Comparison of ENCODE assay signal across 38 cellular contexts in genomic region chr11:2783536-2784082, GRCh38.
DNase-seq lines count a peak whose midpoint lies in the region; ATAC-seq, FAIRE-seq and TF ChIP-seq lines count a peak whose summit lies in the region.
"Had no signal": no experiment of that assay in that cellular context is flagged by ENCODE, and none has a peak within 500 bp of the region (broad histone marks: within the 10 kb centered on the region; RNA-seq: fewer than 3 reads in every experiment).

No MANE protein-coding gene starts in this region.

- H3K79me2 ChIP-seq in KMS-11 (ENCODE audit: insufficient read depth, low read depth) (no peaks in the 10 kb centered on the region), K562 (ENCODE audit: control insufficient read depth, insufficient read depth, low read length) (no peaks in the 10 kb centered on the region)

- no peaks in the 10 kb centered on the region for H3K4me1 Mint-ChIP-seq in T-cell

- POLR2A ChIA-PET in K562 (lab: Yijun Ruan, JAX): interaction anchor here (0.6 kb wide), 1 partner anchor 27 kb away, joined by 3 read pairs; no protein-coding TSS in a partner anchor
- POLR2A ChIA-PET in T-cell (lab: Charles Lee): no interaction called here

- peaks cover 17% of the 10 kb centered on the region for H3K36me3 Mint-ChIP-seq in T-cell
- H3K36me3 Mint-ChIP-seq: activated naive CD8-positive, alpha-beta T cell had no signal

- H3K9me1 ChIP-seq in K562 (ENCODE audit: control insufficient read depth, insufficient read depth, low read length): no peaks in the 10 kb centered on the region

- H4K20me1 ChIP-seq in KMS-11 (ENCODE audit: insufficient read depth) (no peaks in the 10 kb centered on the region), K562 (replicated peaks; ENCODE audit: control insufficient read depth, insufficient read depth, low read length) (no peaks in the 10 kb centered on the region)

- ATAC-seq in K562 (no peak), T-cell (replicated peaks in 1 of 4) (no peak)
- ATAC-seq: effector memory CD8-positive, alpha-beta T cell; heart left ventricle; right cardiac atrium; stimulated activated naive CD8-positive, alpha-beta T cell treated with anti-CD3 and anti-CD28 coated beads, Interleukin-15, Interleukin-2, amounts not matched to agents 100 U/mL and 50 U/mL, for 24 hours had no signal

- H3K4me2 ChIP-seq in KMS-11: peak overlapping the region; percentile 39
- no peak overlapping the region for H3K4me2 ChIP-seq in K562 (ENCODE audit: insufficient read depth, low read length)

- H3K36me3 ChIP-seq in KMS-11 (ENCODE audit: insufficient read depth) (no peaks in the 10 kb centered on the region), K562 (ENCODE audit: control insufficient read depth, insufficient read depth, low read length) (no peaks in the 10 kb centered on the region)
- H3K36me3 ChIP-seq in effector memory CD4-positive, alpha-beta T cell (ENCODE audit: control insufficient read depth, insufficient read depth, low read length): peaks cover 4% of the 10 kb centered on the region
- H3K36me3 ChIP-seq: heart left ventricle, left ventricle myocardium inferior, MG63 had no signal

- no peak for TF ChIP-seq CTCF in KMS-11 (conservative IDR thresholded peaks at IDR 0.05; ENCODE audit: low read depth, low read length)
- no peak for TF ChIP-seq CTCF in K562 (IDR thresholded peaks at IDR 0.05 in 2 of 3, conservative IDR thresholded peaks at IDR 0.05 in 1 of 3; ENCODE audit: insufficient read depth in 2 of 3, low read depth in 1 of 3, low read length in 3 of 3)

- H3K27me3 ChIP-seq in KMS-11 (ENCODE audit: insufficient read depth, low read depth) (no peaks in the 10 kb centered on the region), K562 (ENCODE audit: control insufficient read depth in 2 of 2, insufficient read depth in 2 of 2, low read length in 2 of 2) (no peaks in the 10 kb centered on the region)
- no peaks in the 10 kb centered on the region for H3K27me3 ChIP-seq in effector memory CD4-positive, alpha-beta T cell (replicated peaks; ENCODE audit: control insufficient read depth, insufficient read depth, low read length, poor library complexity, severe bottlenecking)
- H3K27me3 ChIP-seq: heart left ventricle, testis had no signal

- H3K27ac ChIP-seq in KMS-11: no peak overlapping the region
- H3K27ac ChIP-seq in K562 (ENCODE audit: extremely low read depth, low read depth, low read length): no peak overlapping the region; the same call in 1 of the 3 replicates
- no peak overlapping the region for H3K27ac ChIP-seq in effector memory CD4-positive, alpha-beta T cell (ENCODE audit: insufficient read depth, low read length, poor library complexity, severe bottlenecking)
- H3K27ac ChIP-seq: heart left ventricle, left ventricle myocardium inferior, spleen, testis, VCaP had no signal

- H3K9me3 Mint-ChIP-seq in T-cell: no peaks in the 10 kb centered on the region
- H3K9me3 Mint-ChIP-seq: effector memory CD8-positive, alpha-beta T cell had no signal

- H3K4me1 ChIP-seq in KMS-11 (ENCODE audit: low read depth, poor library complexity, severe bottlenecking) (peaks cover 44% of the 10 kb centered on the region), K562 (replicated peaks in 1 of 2; ENCODE audit: control insufficient read depth in 2 of 2, insufficient read depth in 2 of 2, low read length in 2 of 2) (peaks cover 43 to 49% of the 10 kb centered on the region in 2 experiments)
- H3K4me1 ChIP-seq in effector memory CD4-positive, alpha-beta T cell (ENCODE audit: control insufficient read depth, insufficient read depth, low read length, poor library complexity, severe bottlenecking): no peaks in the 10 kb centered on the region

- no peak overlapping the region for H3K4me3 Mint-ChIP-seq in T-cell
- H3K4me3 Mint-ChIP-seq: activated naive CD8-positive, alpha-beta T cell; CD4-positive, CD25-positive, alpha-beta regulatory T cell; effector memory CD8-positive, alpha-beta T cell; IgD-negative memory B cell had no signal

- CTCF ChIA-PET in K562 (lab: Yijun Ruan, JAX; ENCODE audit: low intra/inter-chr PET ratio): interaction anchor here (0.6 kb wide), 1 partner anchor 98 kb away, joined by 3 read pairs; no protein-coding TSS in a partner anchor
- CTCF ChIA-PET in T-cell (lab: Charles Lee): no interaction called here

- no peak for TF ChIP-seq POLR2A in K562 (conservative IDR thresholded peaks at IDR 0.05)

- in situ Hi-C loops in K562 (cut with MboI): no loop called here

- H3K9ac ChIP-seq in KMS-11: no peak overlapping the region
- H3K9ac ChIP-seq in K562 (ENCODE audit: insufficient read depth in 1 of 2, low read depth in 2 of 2, low read length in 2 of 2): no peak overlapping the region

- H3K27me3 Mint-ChIP-seq in T-cell: no peaks in the 10 kb centered on the region
- H3K27me3 Mint-ChIP-seq: activated naive CD8-positive, alpha-beta T cell; CD4-positive, CD25-positive, alpha-beta regulatory T cell; IgD-negative memory B cell had no signal

- DNase-seq in NCI-H526 (lab: John Stamatoyannopoulos, UW): peak; percentile 62 to 66
- DNase-seq in K562 (ENCODE audit: extremely low read depth in 1 of 4, low spot score in 3 of 4): no peak
- DNase-seq in renal cortical epithelial cell (ENCODE audit: low read depth): peak; percentile 53
- DNase-seq in DMS114 treated with DMSO at 0.1 percent for 48 hours (lab: John Stamatoyannopoulos, UW; ENCODE audit: unreplicated experiment): no peak
- DNase-seq in activated naive CD4-positive, alpha-beta T cell (lab: John Stamatoyannopoulos, UW): no peak
- no peak for DNase-seq in T-cell
- no peak for DNase-seq in effector memory CD4-positive, alpha-beta T cell
- DNase-seq: activated CD4-positive, alpha-beta T cell treated with anti-CD3 and anti-CD28 coated beads for 48 hours; activated CD8-positive, alpha-beta memory T cell treated with anti-CD3 and anti-CD28 coated beads for 24 hours; activated effector memory CD4-positive, alpha-beta T cell treated with Interleukin-2 at 50 U/mL for 16 hours; activated T-cell treated with anti-CD3 and anti-CD28 coated beads for 4 hours; aorta; CD4-positive, CD25-positive, alpha-beta regulatory T cell; central memory CD4-positive, alpha-beta T cell; cortex of kidney; effector memory CD8-positive, alpha-beta T cell; EL; foreskin melanocyte; heart left ventricle; left ventricle myocardium inferior; MG63; NCI-H1417 treated with DMSO at 0.1 percent for 48 hours; NCI-H2081 treated with DMSO at 0.1 percent for 48 hours; NCI-H2227 treated with DMSO at 0.1 percent for 48 hours; NCI-H69; right cardiac atrium; SHP77 treated with DMSO at 0.1 percent for 48 hours; spleen; stimulated activated CD4-positive, alpha-beta T cell treated with anti-CD3 and anti-CD28 coated beads, Interleukin-2, amount 100 ng/mL, for 24 hours; stimulated activated naive CD8-positive, alpha-beta T cell treated with anti-CD3 and anti-CD28 coated beads, Interleukin-15, Interleukin-2, amounts not matched to agents 100 U/mL and 50 U/mL, for 24 hours; testis had no signal

- intact Hi-C loops in K562 (cut with micrococcal nuclease): no loop called here

- no TSS peak for BruUV-seq in K562 (replicated peaks; lab: Mats Ljungman, UMichigan)

- TF ChIP-seq RAD21 in K562 (CRISPR knock-in tag; conservative IDR thresholded peaks at IDR 0.05 in 1 of 2, IDR thresholded peaks at IDR 0.05 in 1 of 2): no peak

- no peak for FAIRE-seq in K562 (lab: Jason Lieb, UNC)
- FAIRE-seq: GM12891, keratinocyte, RCC 7860 had no signal

- H2AFZ ChIP-seq in KMS-11 (ENCODE audit: low read depth) (no peak overlapping the region), K562 (ENCODE audit: low read depth, low read length) (peak overlapping the region; percentile 96)

- TF ChIP-seq EP300 in K562 (IDR thresholded peaks at IDR 0.05; ENCODE audit: low read length): no peak

- peaks cover 2% of the 10 kb centered on the region; the same call in 1 of the 2 replicates for H3K9me3 ChIP-seq in K562 (replicated peaks; ENCODE audit: control insufficient read depth, insufficient read depth, low read depth, low read length)
- no peaks in the 10 kb centered on the region for H3K9me3 ChIP-seq in effector memory CD4-positive, alpha-beta T cell (ENCODE audit: control insufficient read depth, low read length)
- H3K9me3 ChIP-seq: left ventricle myocardium inferior, MG63, spleen, testis had no signal

- no peak overlapping the region for H3K27ac Mint-ChIP-seq in T-cell
- H3K27ac Mint-ChIP-seq: activated naive CD8-positive, alpha-beta T cell; CD4-positive, CD25-positive, alpha-beta regulatory T cell; effector memory CD8-positive, alpha-beta T cell; IgD-negative memory B cell had no signal

- H3K4me3 ChIP-seq in KMS-11 (IDR thresholded peaks at IDR 0.05; ENCODE audit: insufficient read depth, low read depth, low read length) (no peak overlapping the region), K562 (no peak overlapping the region)
- no peak overlapping the region for H3K4me3 ChIP-seq in effector memory CD4-positive, alpha-beta T cell (ENCODE audit: insufficient read depth, low read depth, low read length, poor library complexity, severe bottlenecking)
- H3K4me3 ChIP-seq: heart left ventricle, left ventricle myocardium inferior, MG63, spleen, testis had no signal

TF ChIP-seq in K562, 482 proteins besides CTCF, POLR2A, EP300 and RAD21 (continues in another document):
- no peak for TF ChIP-seq SRSF1 (IDR thresholded peaks at IDR 0.05; ENCODE audit: low read depth, low read length)
- TF ChIP-seq ZNF133 (CRISPR knock-in tag; IDR thresholded peaks at IDR 0.05): no peak
- TF ChIP-seq, protein P1, sequence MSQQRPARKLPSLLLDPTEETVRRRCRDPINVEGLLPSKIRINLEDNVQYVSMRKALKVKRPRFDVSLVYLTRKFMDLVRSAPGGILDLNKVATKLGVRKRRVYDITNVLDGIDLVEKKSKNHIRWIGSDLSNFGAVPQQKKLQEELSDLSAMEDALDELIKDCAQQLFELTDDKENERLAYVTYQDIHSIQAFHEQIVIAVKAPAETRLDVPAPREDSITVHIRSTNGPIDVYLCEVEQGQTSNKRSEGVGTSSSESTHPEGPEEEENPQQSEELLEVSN (IDR thresholded peaks at IDR 0.05; ENCODE audit: borderline replicate concordance in 1 of 2, extremely low read depth in 1 of 2, insufficient read depth in 1 of 2, insufficient read length in 1 of 2, low read depth in 1 of 2, low read length in 1 of 2, poor library complexity in 1 of 2, severe bottlenecking in 1 of 2): no peak

Comparison
In these comparisons a context has a peak if more than half of its experiments do, and no peak if none do; other contexts are left out.
1. DNase-seq: peak in NCI-H526 (2 of 2) and renal cortical epithelial cell (single experiment); none in K562 (0 of 4), DMS114 treated with DMSO at 0.1 percent for 48 hours (single experiment), activated naive CD4-positive, alpha-beta T cell (0 of 4), T-cell (0 of 34) and effector memory CD4-positive, alpha-beta T cell (0 of 3).